In genomic region chr1:41492341-41492848, GRCh38 we compare ENCODE assay signal across 9 cellular contexts. TPM values are rescaled to one million over a fixed set of nuclear protein-coding genes. Genes with fewer than 3 reads are reported as not detected.
DNase-seq lines count a peak whose midpoint lies in the region; ATAC-seq, FAIRE-seq and TF ChIP-seq lines count a peak whose summit lies in the region.
"Had no signal": no experiment of that assay in that cellular context is flagged by ENCODE, and none has a peak within 500 bp of the region (broad histone marks: within the 10 kb centered on the region; RNA-seq: fewer than 3 reads in every experiment).

No MANE protein-coding gene starts in this region.

- no peaks in the 10 kb centered on the region for H4K20me1 ChIP-seq in endothelial cell of umbilical vein (replicated peaks; ENCODE audit: control insufficient read depth, extremely low read depth, insufficient read depth, low read length)

- FAIRE-seq in RCC 7860 (lab: Jason Lieb, UNC) (no peak), endothelial cell of umbilical vein (lab: Jason Lieb, UNC) (no peak)

- no peak overlapping the region for H2AK5ac ChIP-seq in mesenchymal stem cell (ENCODE audit: low read length, severe bottlenecking)

- no peak overlapping the region for H3K4me3 Mint-ChIP-seq in immature natural killer cell

- POLR2A ChIA-PET in endothelial cell of umbilical vein (lab: Charles Lee) = no interaction called here

- H3K9me1 ChIP-seq in endothelial cell of umbilical vein (replicated peaks; ENCODE audit: control insufficient read depth, extremely low read depth, insufficient read depth, low read length) = no peaks in the 10 kb centered on the region

- DNase-seq in Right ventricle myocardium superior (peak; percentile 32), Right ventricle myocardium inferior (ENCODE audit: missing footprints) (no peak), RCC 7860 (ENCODE audit: low spot score) (peak; percentile 68), endothelial cell of umbilical vein (ENCODE audit: low read depth, low spot score) (peak; percentile 31), NCI-H1092 (lab: John Stamatoyannopoulos, UW) (no peak), immature natural killer cell (no peak), mesenchymal stem cell (no peak)
- DNase-seq in stimulated activated CD4-positive, alpha-beta T cell treated with anti-CD3 and anti-CD28 coated beads, Interleukin-4, amount 100 ng/mL, for 48 hours (ENCODE audit: low read depth in 2 of 2) = peak; percentile 40 to 51

- H3K9ac ChIP-seq in endothelial cell of umbilical vein (replicated peaks; ENCODE audit: extremely low read depth, insufficient read depth, low read length) = no peak overlapping the region
- H3K9ac ChIP-seq in mesenchymal stem cell (ENCODE audit: low read length) = no peak overlapping the region

- no TSS peak for BruUV-seq in endothelial cell of umbilical vein (replicated peaks; lab: Mats Ljungman, UMichigan)

- H2AFZ ChIP-seq in endothelial cell of umbilical vein (ENCODE audit: low read depth, low read length) = no peak overlapping the region
- no peak overlapping the region for H2AFZ ChIP-seq in mesenchymal stem cell (ENCODE audit: low read depth, low read length)

- H2BK120ac ChIP-seq in mesenchymal stem cell (ENCODE audit: low read depth, low read length) = no peak overlapping the region

- no peak overlapping the region for H2BK12ac ChIP-seq in mesenchymal stem cell (ENCODE audit: low read length in 2 of 2)

- H3K27me3 ChIP-seq in endothelial cell of umbilical vein (ENCODE audit: control insufficient read depth in 2 of 2, insufficient read depth in 2 of 2, low read length in 2 of 2) (peaks cover 0 to 2% of the 10 kb centered on the region in 2 experiments), mesenchymal stem cell (ENCODE audit: control insufficient read depth in 1 of 2, insufficient read depth in 1 of 2, low read length in 2 of 2) (peaks cover 0 to 18% of the 10 kb centered on the region in 2 experiments)

- no peaks in the 10 kb centered on the region for H3K9me3 ChIP-seq in endothelial cell of umbilical vein (replicated peaks; ENCODE audit: control insufficient read depth, insufficient read depth, low read length)
- no peaks in the 10 kb centered on the region for H3K9me3 ChIP-seq in mesenchymal stem cell (ENCODE audit: control insufficient read depth, low read length)

- H2BK5ac ChIP-seq in mesenchymal stem cell (ENCODE audit: low read depth, low read length, poor library complexity, severe bottlenecking) = no peak overlapping the region

- H3K23ac ChIP-seq in mesenchymal stem cell (ENCODE audit: low read length in 2 of 2) = no peak overlapping the region

- H3K4me2 ChIP-seq in endothelial cell of umbilical vein (ENCODE audit: insufficient read depth, low read length) = no peak overlapping the region
- no peak overlapping the region for H3K4me2 ChIP-seq in mesenchymal stem cell (ENCODE audit: low read length, poor library complexity, severe bottlenecking)

- H4K8ac ChIP-seq in mesenchymal stem cell (ENCODE audit: low read length) = no peak overlapping the region

- no peak for TF ChIP-seq POLR2A in endothelial cell of umbilical vein (IDR thresholded peaks at IDR 0.05; ENCODE audit: low read depth, low read length)

- no peak overlapping the region for H3K4ac ChIP-seq in mesenchymal stem cell (ENCODE audit: low read depth in 1 of 2, low read length in 2 of 2)

- peaks cover 16% of the 10 kb centered on the region for H3K4me1 ChIP-seq in endothelial cell of umbilical vein (ENCODE audit: control insufficient read depth, extremely low read depth, insufficient read depth, low read length)
- H3K4me1 ChIP-seq in mesenchymal stem cell (ENCODE audit: control insufficient read depth, insufficient read depth, low read depth, low read length) = peaks cover 48% of the 10 kb centered on the region

- intact Hi-C loops in Right ventricle myocardium superior (cut with DNase I) = no loop called here
- intact Hi-C loops in Right ventricle myocardium inferior (cut with DNase I) = no loop called here
- intact Hi-C loops in endothelial cell of umbilical vein (cut with micrococcal nuclease) = no loop called here

- no peak overlapping the region for H3K4me3 ChIP-seq in endothelial cell of umbilical vein (replicated peaks in 1 of 3; ENCODE audit: insufficient read depth in 1 of 3, low read depth in 1 of 3, low read length in 3 of 3)
- no peak overlapping the region for H3K4me3 ChIP-seq in mesenchymal stem cell (ENCODE audit: insufficient read depth in 1 of 2, low read depth in 1 of 2, low read length in 2 of 2)

- WGBS in mesenchymal stem cell = 84% methylated on average over 5 of the region's 7 CpGs

- no peaks in the 10 kb centered on the region for H3K9me3 Mint-ChIP-seq in immature natural killer cell

- H3K27ac ChIP-seq in endothelial cell of umbilical vein (ENCODE audit: insufficient read depth, low read depth, low read length) (no peak overlapping the region), mesenchymal stem cell (ENCODE audit: low read length, poor library complexity, severe bottlenecking) (no peak overlapping the region)

- no peak overlapping the region for H2BK15ac ChIP-seq in mesenchymal stem cell (ENCODE audit: low read depth, poor library complexity, severe bottlenecking)

- ATAC-seq in Right ventricle myocardium superior (ENCODE audit: poor library complexity) (no peak), Right ventricle myocardium inferior (no peak)

- no peaks in the 10 kb centered on the region for H3K36me3 Mint-ChIP-seq in immature natural killer cell

- H3K36me3 ChIP-seq in endothelial cell of umbilical vein (ENCODE audit: control insufficient read depth in 2 of 2, extremely low read depth in 1 of 2, insufficient read depth in 2 of 2, low read length in 2 of 2) (no peaks in the 10 kb centered on the region), mesenchymal stem cell (ENCODE audit: control insufficient read depth in 1 of 2, insufficient read depth in 2 of 2, low read depth in 1 of 2, low read length in 2 of 2) (no peaks in the 10 kb centered on the region)

- peak; percentile 72 to 76 for TF ChIP-seq CTCF in endothelial cell of umbilical vein (IDR thresholded peaks at IDR 0.05; ENCODE audit: extremely low read depth in 1 of 2, insufficient read depth in 1 of 2, low read depth in 1 of 2, low read length in 2 of 2)

- H3K14ac ChIP-seq in mesenchymal stem cell (ENCODE audit: low read length in 2 of 2) = no peak overlapping the region

- CTCF ChIA-PET in endothelial cell of umbilical vein (lab: Charles Lee) = interaction anchor here (0.8 to 4.2 kb wide), 8 partner anchors 9 to 72 kb away, joined by 3 to 33 read pairs (median 10); partner anchors contain the start of gene EDN2

- peaks cover 0 to 7% of the 10 kb centered on the region in 2 donors for H3K4me1 Mint-ChIP-seq in immature natural killer cell

- H3K79me2 ChIP-seq in endothelial cell of umbilical vein (ENCODE audit: control insufficient read depth, insufficient read depth, low read length) = no peaks in the 10 kb centered on the region

- no peak overlapping the region for H3K27ac Mint-ChIP-seq in immature natural killer cell

- H3K18ac ChIP-seq in mesenchymal stem cell (ENCODE audit: low read depth in 1 of 2, low read length in 2 of 2) = no peak overlapping the region

- H4K91ac ChIP-seq in mesenchymal stem cell (ENCODE audit: low read length) = no peak overlapping the region

- peaks cover 5 to 15% (median 11%) of the 10 kb centered on the region in 3 donors for H3K27me3 Mint-ChIP-seq in immature natural killer cell (ENCODE audit: low read depth in 3 of 3)

- dilution Hi-C loops in endothelial cell of umbilical vein (cut with MboI; ENCODE audit: extremely low pct_ligation_motif_present, low sequenced_read_pairs) = no loop called here

- H3K79me1 ChIP-seq in mesenchymal stem cell (replicated peaks; ENCODE audit: low read length, poor library complexity, severe bottlenecking) = no peaks in the 10 kb centered on the region

TF ChIP-seq in endothelial cell of umbilical vein, 7 proteins besides CTCF, POLR2A, EP300 and RAD21:
- no peak for TF ChIP-seq EZH2 (IDR thresholded peaks at IDR 0.05; ENCODE audit: borderline replicate concordance, low read depth, low read length, severe bottlenecking)
- TF ChIP-seq FOS (IDR thresholded peaks at IDR 0.05; ENCODE audit: borderline replicate concordance, insufficient read depth, low read length) = no peak

RNA-seq across cellular contexts. Expression of gene EDN2, which starts 7.9 kb away (rescaled TPM):
- total RNA-seq in Right ventricle myocardium superior (0.27 TPM), Right ventricle myocardium inferior (not detected), endothelial cell of umbilical vein (not detected in 2 replicates)
- polyA plus RNA-seq in endothelial cell of umbilical vein (not detected in 2 replicates), immature natural killer cell (not detected)
- 0.09 TPM in 1 of 2 replicates, not detected in the other for polyA plus RNA-seq in endothelial cell of umbilical vein (2011; cell fraction: cytosol; rRNA removed)
- not detected in 2 replicates for polyA plus RNA-seq in endothelial cell of umbilical vein (2011; cell fraction: nucleus; rRNA removed)
- not detected in 2 replicates for polyA plus RNA-seq in endothelial cell of umbilical vein (2012)
- polyA minus RNA-seq in endothelial cell of umbilical vein = not detected in 2 replicates
- 1.6 TPM for polyA minus RNA-seq in endothelial cell of umbilical vein (2011; cell fraction: cytosol; rRNA and poly(A)+ RNA removed)
- not detected in 2 replicates for polyA minus RNA-seq in endothelial cell of umbilical vein (2011; cell fraction: nucleus; rRNA and poly(A)+ RNA removed)
- 0.15 TPM for polyA plus RNA-seq in mesenchymal stem cell (2013, experiment 1 of 2)
- 0.15 TPM for polyA plus RNA-seq in mesenchymal stem cell (2013, experiment 2 of 2)
- total RNA-seq: skeletal muscle tissue had no signal

Comparison
In these comparisons a context has a peak if more than half of its experiments do, and no peak if none do; other contexts are left out.
1. DNase-seq: peak in Right ventricle myocardium superior (single experiment), RCC 7860 (single experiment), endothelial cell of umbilical vein (single experiment) and stimulated activated CD4-positive, alpha-beta T cell treated with anti-CD3 and anti-CD28 coated beads, Interleukin-4, amount 100 ng/mL, for 48 hours (2 of 2); none in Right ventricle myocardium inferior (single experiment), NCI-H1092 (single experiment), immature natural killer cell (0 of 3) and mesenchymal stem cell (single experiment).